In the genomic region with DNA sequence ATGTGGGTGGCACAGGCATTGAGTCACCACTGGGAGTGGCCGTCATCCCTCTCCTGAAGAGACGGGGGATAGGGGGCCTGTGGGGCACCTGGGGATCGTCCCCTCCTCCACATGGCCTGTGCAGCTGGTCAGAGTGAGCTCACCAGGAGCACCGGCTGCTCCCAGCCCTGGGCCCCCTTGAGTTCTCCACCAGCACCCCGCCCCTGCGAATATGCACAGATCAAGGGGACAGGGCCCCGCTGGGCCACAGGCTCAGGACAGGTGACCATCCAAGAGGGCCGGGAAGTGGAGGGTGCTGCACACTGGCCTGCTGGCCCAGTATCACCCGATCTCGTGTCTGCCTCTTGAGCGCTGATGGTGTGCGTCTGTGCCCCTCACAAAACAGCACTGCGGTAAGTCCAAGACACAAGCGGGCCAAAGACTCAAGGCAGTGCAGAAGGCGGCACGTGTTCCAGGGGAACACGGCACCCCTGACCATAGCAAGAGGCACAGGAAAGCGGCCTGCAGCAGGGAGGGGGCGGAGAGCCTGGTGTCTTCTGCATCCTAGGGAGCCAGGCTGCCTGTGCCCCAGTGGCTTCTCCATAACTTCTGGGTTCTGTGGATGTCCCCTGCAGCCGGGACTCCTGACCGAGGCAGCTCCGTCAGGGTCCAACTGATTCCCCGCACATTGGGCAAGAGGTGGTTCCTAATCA, we compare ENCODE assay signal across 37 cellular contexts. TPM values are rescaled to one million over a fixed set of nuclear protein-coding genes. Genes with fewer than 3 reads are reported as not detected.
"Had no signal": no experiment of that assay in that cellular context is flagged by ENCODE, and none has a peak within 500 bp of the region (broad histone marks: within the 10 kb centered on the region; RNA-seq: fewer than 3 reads in every experiment).

No MANE protein-coding gene starts in this region.

- H3K4me3 ChIP-seq: body of pancreas, colonic mucosa, esophagus squamous epithelium, heart right ventricle, lower lobe of right lung, thoracic aorta, vagina had no signal

- H3K27ac ChIP-seq: body of pancreas, colonic mucosa, epithelial cell of prostate, esophagus squamous epithelium, heart right ventricle, lower lobe of right lung, parathyroid adenoma, thoracic aorta, vagina had no signal

- H3K9me3 ChIP-seq: body of pancreas, colonic mucosa, esophagus squamous epithelium, heart right ventricle, lower lobe of right lung, thoracic aorta, vagina had no signal

- H3K4me1 Mint-ChIP-seq: activated CD4-positive, alpha-beta T cell treated with anti-CD3 and anti-CD28 coated beads, Interleukin-2, amount 10 ng/mL, durations not matched to agents 24 days and 14 days had no signal

- H3K27ac Mint-ChIP-seq: activated CD4-positive, alpha-beta memory T cell treated with anti-CD3 and anti-CD28 coated beads for 36 hours; activated CD4-positive, alpha-beta T cell treated with anti-CD3 and anti-CD28 coated beads, Interleukin-2, amount 10 ng/mL, durations not matched to agents 24 days and 14 days; activated naive CD8-positive, alpha-beta T cell; activated T-cell treated with anti-CD3 and anti-CD28 coated beads, Interleukin-2, amount 50 U/mL, for 24 hours; T-helper 17 cell had no signal

- ATAC-seq: body of pancreas; heart right ventricle; left lobe of liver; lower lobe of right lung; stimulated activated naive CD8-positive, alpha-beta T cell treated with anti-CD3 and anti-CD28 coated beads, Interleukin-15, Interleukin-2, amounts not matched to agents 100 U/mL and 50 U/mL, for 24 hours; T-helper 17 cell had no signal

- H3K9me3 Mint-ChIP-seq: activated CD4-positive, alpha-beta memory T cell treated with anti-CD3 and anti-CD28 coated beads for 36 hours; activated CD4-positive, alpha-beta T cell treated with anti-CD3 and anti-CD28 coated beads, Interleukin-2, amount 10 ng/mL, durations not matched to agents 24 days and 14 days; activated T-cell treated with anti-CD3 and anti-CD28 coated beads, Interleukin-2, amount 50 U/mL, for 24 hours had no signal

- H3K4me3 Mint-ChIP-seq: activated CD4-positive, alpha-beta memory T cell treated with anti-CD3 and anti-CD28 coated beads for 36 hours; activated CD4-positive, alpha-beta T cell treated with anti-CD3 and anti-CD28 coated beads, Interleukin-2, amount 10 ng/mL, durations not matched to agents 24 days and 14 days; activated naive CD8-positive, alpha-beta T cell; activated T-cell treated with anti-CD3 and anti-CD28 coated beads, Interleukin-2, amount 50 U/mL, for 24 hours; T-helper 17 cell had no signal

- H3K36me3 ChIP-seq: colonic mucosa, esophagus squamous epithelium, heart right ventricle, lower lobe of right lung, thoracic aorta, vagina had no signal

- DNase-seq: activated CD4-positive, alpha-beta memory T cell treated with anti-CD3 and anti-CD28 coated beads for 36 hours; activated CD4-positive, alpha-beta T cell treated with anti-CD3 and anti-CD28 coated beads, Interleukin-2, amount 10 ng/mL, durations not matched to agents 24 days and 14 days; activated CD4-positive, CD25-positive, alpha-beta regulatory T cell treated with anti-CD3 and anti-CD28 coated beads, Interleukin-2, amount 50 U/mL, for 72 hours; activated CD8-positive, alpha-beta memory T cell treated with anti-CD3 and anti-CD28 coated beads, Interleukin-2, amount 50 U/mL, for 4 hours; activated T-cell treated with anti-CD3 and anti-CD28 coated beads, Interleukin-2, amount 50 U/mL, for 24 hours; anterior cingulate cortex; body of pancreas; cerebellar nuclear complex; colonic mucosa; effector CD8-positive, alpha-beta T cell; esophagus squamous epithelium; foreskin melanocyte; heart right ventricle; kidney glomerular epithelial cell; lower lobe of right lung; mesendoderm; nucleus accumbens; stimulated activated CD4-positive, alpha-beta T cell treated with anti-CD3 and anti-CD28 coated beads, Interleukin-2, amount 100 ng/mL, for 48 hours; stimulated activated naive CD8-positive, alpha-beta T cell treated with anti-CD3 and anti-CD28 coated beads, Interleukin-15, Interleukin-2, amounts not matched to agents 100 U/mL and 50 U/mL, for 24 hours; SW 1271; T-helper 17 cell; T1000; trophoblast cell had no signal

- H3K27me3 ChIP-seq: body of pancreas, colonic mucosa, vagina had no signal

- H3K36me3 Mint-ChIP-seq: activated CD4-positive, alpha-beta memory T cell treated with anti-CD3 and anti-CD28 coated beads for 36 hours; activated naive CD8-positive, alpha-beta T cell had no signal

- H3K4me1 ChIP-seq: body of pancreas, colonic mucosa, esophagus squamous epithelium, heart right ventricle, lower lobe of right lung, parathyroid adenoma, vagina had no signal

- H3K27me3 Mint-ChIP-seq: activated naive CD8-positive, alpha-beta T cell had no signal

RNA-seq across cellular contexts. Expression of a gene that starts 18.1 kb away (rescaled TPM):
- total RNA-seq: activated CD4-positive, alpha-beta memory T cell treated with anti-CD3 and anti-CD28 coated beads for 36 hours; activated CD4-positive, alpha-beta T cell treated with anti-CD3 and anti-CD28 coated beads, Interleukin-2, amount 10 ng/mL, durations not matched to agents 24 days and 14 days; activated CD8-positive, alpha-beta memory T cell treated with anti-CD3 and anti-CD28 coated beads for 36 hours; colonic mucosa; esophagus squamous epithelium; left lobe of liver; skeletal muscle tissue; T-helper 17 cell; thoracic aorta; vagina had no signal

RNA-seq across cellular contexts. Expression of a gene that starts 32.5 kb away (rescaled TPM):
- total RNA-seq: activated CD4-positive, alpha-beta memory T cell treated with anti-CD3 and anti-CD28 coated beads for 36 hours; activated CD4-positive, alpha-beta T cell treated with anti-CD3 and anti-CD28 coated beads, Interleukin-2, amount 10 ng/mL, durations not matched to agents 24 days and 14 days; activated CD8-positive, alpha-beta memory T cell treated with anti-CD3 and anti-CD28 coated beads for 36 hours; body of pancreas; colonic mucosa; dermis microvascular lymphatic vessel endothelial cell; esophagus squamous epithelium; glomerular endothelial cell; heart right ventricle; left lobe of liver; lower lobe of right lung; mucosa of gallbladder; right cardiac atrium; skeletal muscle tissue; T-helper 17 cell; thoracic aorta; vagina had no signal
- polyA plus RNA-seq: adipose tissue, heart right ventricle, neural cell, right cardiac atrium had no signal

RNA-seq across cellular contexts. Expression of a gene that starts 47.5 kb away (rescaled TPM):
- total RNA-seq: activated CD4-positive, alpha-beta memory T cell treated with anti-CD3 and anti-CD28 coated beads for 36 hours; activated CD4-positive, alpha-beta T cell treated with anti-CD3 and anti-CD28 coated beads, Interleukin-2, amount 10 ng/mL, durations not matched to agents 24 days and 14 days; activated CD8-positive, alpha-beta memory T cell treated with anti-CD3 and anti-CD28 coated beads for 36 hours; body of pancreas; colonic mucosa; dermis microvascular lymphatic vessel endothelial cell; esophagus squamous epithelium; glomerular endothelial cell; heart right ventricle; left lobe of liver; lower lobe of right lung; mucosa of gallbladder; right cardiac atrium; skeletal muscle tissue; T-helper 17 cell; thoracic aorta; vagina had no signal
- polyA plus RNA-seq: adipose tissue, heart right ventricle, neural cell, right cardiac atrium had no signal
